In genomic region chr9:98796364-98797101, GRCh38 we compare ENCODE assay signal across 8 cellular contexts. TPM values are rescaled to one million over a fixed set of nuclear protein-coding genes. Genes with fewer than 3 reads are reported as not detected.
A peak's percentile ranks its signal among the peaks of the same experiment; 100 is the strongest.
DNase-seq lines count a peak whose midpoint lies in the region; ATAC-seq and TF ChIP-seq lines count a peak whose summit lies in the region.

ANKS6 (minus strand) TSS chr9:98796555; CDS start chr9:98796491, 64 bp downstream.

- peak within 1 kb of the TSS; percentile 57 to 71 (median 59) for H3K4me3 ChIP-seq in right lobe of liver

- H3K36me3 ChIP-seq in right lobe of liver: no peaks in the 10 kb centered on the region

- TF ChIP-seq POLR2A in right lobe of liver (IDR thresholded peaks at IDR 0.05): no peak

- intact Hi-C loops in right lobe of liver (cut with DNase I): no loop called here

- TF ChIP-seq CTCF in right lobe of liver (IDR thresholded peaks at IDR 0.05): peak; percentile 32 to 91 (median 54)

- no peak within 1 kb of the TSS for H3K27ac ChIP-seq in right lobe of liver

- H3K27me3 ChIP-seq in right lobe of liver: no peaks in the 10 kb centered on the region

- DNase-seq in SKM-1 treated with dmso at 0.1 percent for 144 hours (lab: John Stamatoyannopoulos, UW; ENCODE audit: unreplicated experiment) (peak; percentile 55), SKM-1 (lab: John Stamatoyannopoulos, UW; ENCODE audit: unreplicated experiment) (no peak), NCI-H226 (peak; percentile 51), dermis blood vessel endothelial cell (peak; percentile 80), right lobe of liver (peak; percentile 82 to 84 (median 83))
- DNase-seq in activated CD4-positive, alpha-beta T cell treated with anti-CD3 and anti-CD28 coated beads, Interleukin-2, amount 50 U/mL, for 24 hours (ENCODE audit: low read depth in 1 of 2, low spot score in 1 of 2): peak; percentile 65 to 72
- peak; percentile 80 for DNase-seq in stimulated activated CD4-positive, alpha-beta T cell treated with anti-CD3 and anti-CD28 coated beads, Interleukin-4, amount 100 ng/mL, for 24 hours

- H3K9me3 ChIP-seq in right lobe of liver: no peaks in the 10 kb centered on the region

- no peaks in the 10 kb centered on the region for H3K4me1 ChIP-seq in right lobe of liver

- ATAC-seq in HG02970 (IDR thresholded peaks at IDR 0.05; ENCODE audit: low FRiP score, unreplicated experiment) (peak; percentile 93), right lobe of liver (peak; percentile 96 to 99 (median 96))

- 11% methylated on average over 11 of the region's 86 CpGs for WGBS in right lobe of liver (ENCODE audit: insufficient coverage, low coverage, low lambda C conversion rate, missing lambda C conversion rate)

RNA-seq across cellular contexts. Expression of gene ANKS6, which starts in this region (rescaled TPM):
- total RNA-seq in dermis blood vessel endothelial cell: 8.0 and 12.6 TPM in 2 replicates
- total RNA-seq in right lobe of liver: 1 to 10 TPM; 3.7 to 7.9 (median 4.7) TPM
